10 cellular contexts compared by ENCODE assay signal in genomic region chr15:101252836-101253235, GRCh38. TPM values are rescaled to one million over a fixed set of nuclear protein-coding genes. Genes with fewer than 3 reads are reported as not detected.
DNase-seq lines count a peak whose midpoint lies in the region; ATAC-seq, FAIRE-seq and TF ChIP-seq lines count a peak whose summit lies in the region.
"Had no signal": no experiment of that assay in that cellular context is flagged by ENCODE, and none has a peak within 500 bp of the region (broad histone marks: within the 10 kb centered on the region; RNA-seq: fewer than 3 reads in every experiment).

No MANE protein-coding gene starts in this region.

- SMC1A ChIA-PET in GM12878 (lab: Charles Lee; ENCODE audit: uncharacterized antibody, unreplicated experiment) = interaction anchor here (0.8 to 2.2 kb wide), 8 partner anchors 10 to 163 kb away, joined by 3 to 10 read pairs (median 4); no protein-coding TSS in a partner anchor

- 33% methylated on average over 3 of the region's 3 CpGs for WGBS in GM12878 (ENCODE audit: insufficient coverage, insufficient replicate concordance, low lambda C conversion rate, missing lambda C conversion rate)

- in situ Hi-C loops in GM12878 (cut with MboI) = no loop called here

- no peak for TF ChIP-seq POLR2A in GM12878 (IDR thresholded peaks at IDR 0.05; ENCODE audit: low read depth, low read length)

- H3K4me2 ChIP-seq in GM12878 (ENCODE audit: control insufficient read depth, insufficient read depth) = peak overlapping the region; percentile 95

- H3K36me3 ChIP-seq in GM12878 (ENCODE audit: control insufficient read depth in 2 of 2, insufficient read depth in 2 of 2, low read length in 1 of 2) (no peaks in the 10 kb centered on the region), mucosa of stomach (ENCODE audit: control insufficient read depth, insufficient read depth, low read length) (no peaks in the 10 kb centered on the region)

- H2AFZ ChIP-seq in GM12878 (ENCODE audit: control insufficient read depth, low read depth, low read length) = peak overlapping the region; percentile 85

- DNase-seq in AG09309 (ENCODE audit: low read depth) (no peak), GM12878 (ENCODE audit: low read depth, low spot score) (no peak), NCI-H226 (no peak)

- TF ChIP-seq CTCF in AG09309 (IDR thresholded peaks at IDR 0.05; ENCODE audit: control insufficient read depth, insufficient read depth, low read depth, low read length, missing control alignments) (no peak), GM12878 (IDR thresholded peaks at IDR 0.05 in 2 of 3, conservative IDR thresholded peaks at IDR 0.05 in 1 of 3; ENCODE audit: control insufficient read depth in 2 of 3, extremely low read depth in 1 of 3, insufficient read depth in 1 of 3, low read depth in 3 of 3, low read length in 3 of 3) (no peak)

- FAIRE-seq in GM12878 (lab: Jason Lieb, UNC) = no peak
- FAIRE-seq: GM18507, TTC549 had no signal

- RAD21 ChIA-PET in GM12878 (lab: Charles Lee; ENCODE audit: unreplicated experiment) = interaction anchor here (0.7 to 2.4 kb wide), 15 partner anchors 9 to 244 kb away, joined by 3 to 19 read pairs (median 6); no protein-coding TSS in a partner anchor

- peaks cover 30% of the 10 kb centered on the region for H3K79me2 ChIP-seq in GM12878 (ENCODE audit: control insufficient read depth, insufficient read depth, low read length)

- peak overlapping the region; percentile 6; the same call in 1 of the 2 replicates for H3K27ac ChIP-seq in GM12878 (ENCODE audit: control insufficient read depth, insufficient read depth)

- no TSS peak for BruUV-seq in GM12878 (replicated peaks; lab: Mats Ljungman, UMichigan)

- CTCF ChIA-PET in GM12878 (lab: Yijun Ruan, JAX) = interaction anchor here (0.6 to 6.5 kb wide), 12 partner anchors 9 to 898 kb away, joined by 3 to 47 read pairs (median 4); no protein-coding TSS in a partner anchor

- POLR2A ChIA-PET in GM12878 (lab: Charles Lee) = interaction anchor here (0.8 to 1.7 kb wide), 6 partner anchors 10 to 628 kb away, joined by 3 to 10 read pairs (median 4); no protein-coding TSS in a partner anchor

- peak overlapping the region; percentile 69 for H3K9ac ChIP-seq in GM12878 (ENCODE audit: control insufficient read depth, insufficient read depth, low read length)
- H3K9ac ChIP-seq in mucosa of stomach (ENCODE audit: low read length) = peak overlapping the region; percentile 55

- no peaks in the 10 kb centered on the region; the same call in 1 of the 2 replicates for H3K4me1 ChIP-seq in GM12878 (ENCODE audit: control insufficient read depth, insufficient read depth, low read length)
- peaks cover 32% of the 10 kb centered on the region for H3K4me1 ChIP-seq in mucosa of stomach (ENCODE audit: control insufficient read depth, insufficient read depth, low read length)

- H3K4me3 ChIP-seq in AG09309 (ENCODE audit: control insufficient read depth, low read depth, low read length) = peak overlapping the region; percentile 53
- peak overlapping the region; percentile 89 for H3K4me3 ChIP-seq in GM12878
- peak overlapping the region; percentile 62 for H3K4me3 ChIP-seq in mucosa of stomach (ENCODE audit: low read length)

- H4K20me1 ChIP-seq in GM12878 (ENCODE audit: control insufficient read depth, insufficient read depth) = no peaks in the 10 kb centered on the region

- ATAC-seq in HG03060 (IDR thresholded peaks at IDR 0.05; ENCODE audit: low read depth, unreplicated experiment) (peak; percentile 1), GM12878 (peak; percentile 12; the same call in 2 of the 3 replicates), HG02970 (IDR thresholded peaks at IDR 0.05; ENCODE audit: low FRiP score, unreplicated experiment) (no peak), GM19351 (IDR thresholded peaks at IDR 0.05; ENCODE audit: unreplicated experiment) (no peak), GM21737 (IDR thresholded peaks at IDR 0.05; ENCODE audit: unreplicated experiment) (no peak)

- H3K9me3 ChIP-seq in GM12878 (replicated peaks; ENCODE audit: control insufficient read depth, insufficient read depth, low read length) = no peaks in the 10 kb centered on the region
- H3K9me3 ChIP-seq in mucosa of stomach (ENCODE audit: control insufficient read depth, low read length) = no peaks in the 10 kb centered on the region

- intact Hi-C loops in GM12878 (cut with micrococcal nuclease; ENCODE audit: unreplicated experiment) = no loop called here

- no peak for TF ChIP-seq RAD21 in GM12878 (IDR thresholded peaks at IDR 0.05; ENCODE audit: insufficient read depth, low read depth, low read length)

- no peak for TF ChIP-seq EP300 in GM12878 (IDR thresholded peaks at IDR 0.05; ENCODE audit: borderline replicate concordance in 1 of 2, control insufficient read depth in 1 of 2, low read depth in 2 of 2, low read length in 2 of 2)

- H3K27me3 ChIP-seq in GM12878 (replicated peaks in 1 of 2; ENCODE audit: control insufficient read depth in 2 of 2, insufficient read depth in 2 of 2, low read length in 1 of 2) (no peaks in the 10 kb centered on the region), mucosa of stomach (ENCODE audit: control insufficient read depth, insufficient read depth, low read length) (no peaks in the 10 kb centered on the region)

RNA-seq across cellular contexts. Expression of gene CHSY1, which starts 1.0 kb away (rescaled TPM):
- 82.5 and 96.0 TPM in 2 replicates for total RNA-seq in GM12878 (2013; cell fraction: nucleolus; rRNA removed)
- total RNA-seq in GM12878 (2014; rRNA removed) = 9.8 and 11.1 TPM in 2 replicates
- 14.2 and 14.7 TPM in 2 replicates for total RNA-seq in GM12878 (2014; rRNA removed; fragmentation: Illumina TruSeq; extraction: Trizol)
- total RNA-seq in GM12878 (2021) = 17.5 and 17.8 TPM in 2 replicates
- polyA plus RNA-seq in GM12878 (2011; ENCODE audit: low read depth) = 7.5 TPM
- 31.2 and 41.1 TPM in 2 replicates for polyA plus RNA-seq in GM12878 (2011; rRNA removed)
- polyA plus RNA-seq in GM12878 (2011; cell fraction: cytosol; rRNA removed) = 17.9 and 23.9 TPM in 2 replicates
- polyA plus RNA-seq in GM12878 (2011; cell fraction: nucleus; rRNA removed) = 19.2 and 19.8 TPM in 2 replicates
- polyA plus RNA-seq in GM12878 (2012) = 7.4 and 12.5 TPM in 2 replicates
- polyA plus RNA-seq in GM12878 (2014; fragmentation: Illumina TruSeq; extraction: Trizol) = 16.1 and 18.9 TPM in 2 replicates
- polyA plus RNA-seq in GM12878 (2014; fragmentation: Nextera tagmentation; extraction: Ambion mirVana) = 10 to 100 TPM in 1 of 2 experiments, 1 to 10 TPM in 1; 5.1 to 10.0 TPM
- 10.8 and 11.0 TPM in 2 replicates for polyA plus RNA-seq in GM12878 (2014; rRNA removed)
- 1 to 10 TPM; 1.4 to 1.8 TPM for polyA plus RNA-seq in GM12878 (2016; fragmentation: Nextera tagmentation; extraction: Ambion mirVana)
- polyA minus RNA-seq in GM12878 (2011; rRNA and poly(A)+ RNA removed) = 36.3 and 39.7 TPM in 2 replicates
- 14.3 and 16.0 TPM in 2 replicates for polyA minus RNA-seq in GM12878 (2011; cell fraction: cytosol; rRNA and poly(A)+ RNA removed)
- polyA minus RNA-seq in GM12878 (2011; cell fraction: nucleus; rRNA and poly(A)+ RNA removed) = 13.2 and 20.8 TPM in 2 replicates

RNA-seq across cellular contexts. Expression of gene SELENOS, which starts 24.4 kb away (rescaled TPM):
- 50.5 and 66.2 TPM in 2 replicates for total RNA-seq in GM12878 (2013; cell fraction: nucleolus; rRNA removed)
- total RNA-seq in GM12878 (2014; rRNA removed) (30.7 and 36.4 TPM in 2 replicates), GM12878 (2014; rRNA removed; fragmentation: Illumina TruSeq; extraction: Trizol) (35.7 and 37.8 TPM in 2 replicates), GM12878 (2021) (29.0 and 33.4 TPM in 2 replicates)
- 37.2 TPM for polyA plus RNA-seq in GM12878 (2011; ENCODE audit: low read depth)
- polyA plus RNA-seq in GM12878 (2011; rRNA removed) (62.9 and 73.8 TPM in 2 replicates), GM12878 (2014; fragmentation: Illumina TruSeq; extraction: Trizol) (34.9 and 35.8 TPM in 2 replicates), GM12878 (2014; fragmentation: Nextera tagmentation; extraction: Ambion mirVana) (10 to 100 TPM; 25.8 to 36.7 TPM), GM12878 (2014; rRNA removed) (39.4 and 48.7 TPM in 2 replicates), GM12878 (2016; fragmentation: Nextera tagmentation; extraction: Ambion mirVana) (10 to 100 TPM; 87.9 to 90.1 TPM)
- 43.7 and 45.0 TPM in 2 replicates for polyA plus RNA-seq in GM12878 (2011; cell fraction: cytosol; rRNA removed)
- 30.2 and 33.3 TPM in 2 replicates for polyA plus RNA-seq in GM12878 (2011; cell fraction: nucleus; rRNA removed)
- 42.4 and 44.3 TPM in 2 replicates for polyA plus RNA-seq in GM12878 (2012)
- polyA minus RNA-seq in GM12878 (2011; rRNA and poly(A)+ RNA removed) = 27.9 and 31.7 TPM in 2 replicates
- polyA minus RNA-seq in GM12878 (2011; cell fraction: cytosol; rRNA and poly(A)+ RNA removed) = 7.9 and 8.7 TPM in 2 replicates
- 25.0 and 38.4 TPM in 2 replicates for polyA minus RNA-seq in GM12878 (2011; cell fraction: nucleus; rRNA and poly(A)+ RNA removed)

RNA-seq across cellular contexts. Expression of gene SNRPA1, which starts 42.2 kb away (rescaled TPM):
- total RNA-seq in GM12878 (2013; cell fraction: nucleolus; rRNA removed) = 112 TPM in 2 replicates
- total RNA-seq in GM12878 (2014; rRNA removed) (88.4 and 95.1 TPM in 2 replicates), GM12878 (2014; rRNA removed; fragmentation: Illumina TruSeq; extraction: Trizol) (54.3 and 59.9 TPM in 2 replicates), GM12878 (2021) (117 and 126 TPM in 2 replicates)
- 149 TPM for polyA plus RNA-seq in GM12878 (2011; ENCODE audit: low read depth)
- polyA plus RNA-seq in GM12878 (2011; rRNA removed) (267 and 344 TPM in 2 replicates), GM12878 (2014; fragmentation: Illumina TruSeq; extraction: Trizol) (138 and 154 TPM in 2 replicates), GM12878 (2014; fragmentation: Nextera tagmentation; extraction: Ambion mirVana) (100 to 1,000 TPM; 174 to 238 TPM), GM12878 (2014; rRNA removed) (123 and 149 TPM in 2 replicates), GM12878 (2016; fragmentation: Nextera tagmentation; extraction: Ambion mirVana) (100 to 1,000 TPM; 240 to 258 TPM)
- polyA plus RNA-seq in GM12878 (2011; cell fraction: cytosol; rRNA removed) = 146 and 176 TPM in 2 replicates
- polyA plus RNA-seq in GM12878 (2011; cell fraction: nucleus; rRNA removed) = 172 and 183 TPM in 2 replicates
- 111 and 176 TPM in 2 replicates for polyA plus RNA-seq in GM12878 (2012)
- polyA minus RNA-seq in GM12878 (2011; rRNA and poly(A)+ RNA removed) = 55.1 and 81.8 TPM in 2 replicates
- polyA minus RNA-seq in GM12878 (2011; cell fraction: cytosol; rRNA and poly(A)+ RNA removed) = 42.9 and 46.5 TPM in 2 replicates
- 27.8 and 38.6 TPM in 2 replicates for polyA minus RNA-seq in GM12878 (2011; cell fraction: nucleus; rRNA and poly(A)+ RNA removed)

Comparison
In these comparisons a context has a peak if more than half of its experiments do, and no peak if none do; other contexts are left out.
1. ATAC-seq: peak in HG03060 (single experiment) and GM12878 (single experiment); none in HG02970 (single experiment), GM19351 (single experiment) and GM21737 (single experiment).
2. Peak in every context shown above with its lines, with median percentiles within 50 percentile points of each other: H3K4me3 ChIP-seq.